In genomic region chr7:5204546-5204945, GRCh38 we compare ENCODE assay signal across 7 cellular contexts.
"Had no signal": no experiment of that assay in that cellular context is flagged by ENCODE, and none has a peak within 500 bp of the region (broad histone marks: within the 10 kb centered on the region; RNA-seq: fewer than 3 reads in every experiment).

No MANE protein-coding gene starts in this region.

- H3K27me3 Mint-ChIP-seq: IgD-negative memory B cell had no signal

- ATAC-seq: GM23338, HepG2 had no signal

- H2AFZ ChIP-seq: GM23338 had no signal

- H3K27ac Mint-ChIP-seq: IgD-negative memory B cell had no signal

- H3K4me3 Mint-ChIP-seq: GM23338, H9, IgD-negative memory B cell had no signal

- H3K27ac ChIP-seq: HL-60 had no signal

- H3K4me3 ChIP-seq: GM23338 had no signal

- H3K4me2 ChIP-seq: GM23338 had no signal

- H3K4me1 Mint-ChIP-seq: H9 had no signal

- DNase-seq: H9, HCEC 1CT, KBM-7 had no signal

- H3K9me3 Mint-ChIP-seq: GM23338, H9, IgD-negative memory B cell had no signal
